Comparison of ENCODE assay signal across 1 cellular context in genomic region chr18:44818668-44819403, GRCh38.
TF ChIP-seq lines count a peak whose summit lies in the region.

No MANE protein-coding gene starts in this region.

TF ChIP-seq in GM23338, 12 proteins besides CTCF, POLR2A, EP300 and RAD21 (continued from another document):
- no peak for TF ChIP-seq REST (IDR thresholded peaks at IDR 0.05; ENCODE audit: unreplicated experiment)
- no peak for TF ChIP-seq STAT1 (IDR thresholded peaks at IDR 0.05; ENCODE audit: unreplicated experiment)
- TF ChIP-seq CREB1 (CRISPR knock-in tag; IDR thresholded peaks at IDR 0.05; ENCODE audit: low read depth) = no peak
